1 cellular context compared by ENCODE assay signal in genomic region chr4:143335979-143336827, GRCh38.
A peak's percentile ranks its signal among the peaks of the same experiment; 100 is the strongest.
TF ChIP-seq lines count a peak whose summit lies in the region.

No MANE protein-coding gene starts in this region.

TF ChIP-seq in K562, 482 proteins besides CTCF, POLR2A, EP300 and RAD21 (continued from another document):
- TF ChIP-seq CXXC5 (CRISPR knock-in tag; IDR thresholded peaks at IDR 0.05): peak; percentile 63; the same call in 1 of the 2 replicates
- TF ChIP-seq MNT (conservative IDR thresholded peaks at IDR 0.05): peak; percentile 62 to 73
- TF ChIP-seq, protein P1, sequence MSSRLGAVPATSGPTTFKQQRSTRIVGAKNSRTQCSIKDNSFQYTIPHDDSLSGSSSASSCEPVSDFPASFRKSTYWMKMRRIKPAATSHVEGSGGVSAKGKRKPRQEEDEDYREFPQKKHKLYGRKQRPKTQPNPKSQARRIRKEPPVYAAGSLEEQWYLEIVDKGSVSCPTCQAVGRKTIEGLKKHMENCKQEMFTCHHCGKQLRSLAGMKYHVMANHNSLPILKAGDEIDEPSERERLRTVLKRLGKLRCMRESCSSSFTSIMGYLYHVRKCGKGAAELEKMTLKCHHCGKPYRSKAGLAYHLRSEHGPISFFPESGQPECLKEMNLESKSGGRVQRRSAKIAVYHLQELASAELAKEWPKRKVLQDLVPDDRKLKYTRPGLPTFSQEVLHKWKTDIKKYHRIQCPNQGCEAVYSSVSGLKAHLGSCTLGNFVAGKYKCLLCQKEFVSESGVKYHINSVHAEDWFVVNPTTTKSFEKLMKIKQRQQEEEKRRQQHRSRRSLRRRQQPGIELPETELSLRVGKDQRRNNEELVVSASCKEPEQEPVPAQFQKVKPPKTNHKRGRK (tag; IDR thresholded peaks at IDR 0.05): no peak
- no peak for TF ChIP-seq GMEB1 (CRISPR knock-in tag; IDR thresholded peaks at IDR 0.05)
- TF ChIP-seq YY1 (IDR thresholded peaks at IDR 0.05; ENCODE audit: borderline replicate concordance in 1 of 3, control insufficient read depth in 1 of 3, extremely low read depth in 1 of 3, insufficient read depth in 3 of 3, insufficient read length in 1 of 3, insufficient replicate concordance in 2 of 3, low read depth in 1 of 3, low read length in 2 of 3): peak in 2 of 3 experiments; percentile 6 to 23
- TF ChIP-seq ZNF263 (CRISPR knock-in tag; IDR thresholded peaks at IDR 0.05; ENCODE audit: borderline replicate concordance): peak; percentile 85
- no peak for TF ChIP-seq DNMT1 (IDR thresholded peaks at IDR 0.05)
- no peak for TF ChIP-seq MAFF (IDR thresholded peaks at IDR 0.05; ENCODE audit: low read length)
- no peak for TF ChIP-seq ZNF764 (CRISPR knock-in tag; IDR thresholded peaks at IDR 0.05; ENCODE audit: low read depth)
- TF ChIP-seq NONO (IDR thresholded peaks at IDR 0.05; ENCODE audit: low read depth in 2 of 2, low read length in 1 of 2): 0 out of 4 replicates have a peak, but pooled peaks of 1 of the 2 experiments have one; percentile 21
- TF ChIP-seq RBM22 (IDR thresholded peaks at IDR 0.05; ENCODE audit: low read depth, low read length, poor library complexity, severe bottlenecking): no peak
- TF ChIP-seq TAF7 (tag; IDR thresholded peaks at IDR 0.05): no peak
- TF ChIP-seq NR1H2 (CRISPR knock-in tag; IDR thresholded peaks at IDR 0.05): 0 out of 2 replicates have a peak, but pooled peaks have one; percentile 1
- no peak for TF ChIP-seq GTF2A2 (tag; IDR thresholded peaks at IDR 0.05)
- TF ChIP-seq ZNF140 (CRISPR knock-in tag; IDR thresholded peaks at IDR 0.05): no peak
- TF ChIP-seq PATZ1 (CRISPR knock-in tag; IDR thresholded peaks at IDR 0.05; ENCODE audit: borderline replicate concordance): no peak
- TF ChIP-seq ZNF717 (CRISPR knock-in tag; IDR thresholded peaks at IDR 0.05): no peak
- no peak for TF ChIP-seq NFYB (IDR thresholded peaks at IDR 0.05; ENCODE audit: extremely low read depth, insufficient read length)
- no peak for TF ChIP-seq FIP1L1 (IDR thresholded peaks at IDR 0.05; ENCODE audit: low read depth, low read length, poor library complexity, severe bottlenecking)
- peak in 1 of 2 experiments; percentile 35; a peak in 2 of 4 replicates for TF ChIP-seq SIN3A (IDR thresholded peaks at IDR 0.05; ENCODE audit: borderline replicate concordance in 2 of 2, control insufficient read depth in 1 of 2, low read depth in 2 of 2, low read length in 2 of 2)
- no peak for TF ChIP-seq ZNF766 (CRISPR knock-in tag; conservative IDR thresholded peaks at IDR 0.05)
- TF ChIP-seq ZFP1 (CRISPR knock-in tag; IDR thresholded peaks at IDR 0.05): no peak
- TF ChIP-seq, protein P2, sequence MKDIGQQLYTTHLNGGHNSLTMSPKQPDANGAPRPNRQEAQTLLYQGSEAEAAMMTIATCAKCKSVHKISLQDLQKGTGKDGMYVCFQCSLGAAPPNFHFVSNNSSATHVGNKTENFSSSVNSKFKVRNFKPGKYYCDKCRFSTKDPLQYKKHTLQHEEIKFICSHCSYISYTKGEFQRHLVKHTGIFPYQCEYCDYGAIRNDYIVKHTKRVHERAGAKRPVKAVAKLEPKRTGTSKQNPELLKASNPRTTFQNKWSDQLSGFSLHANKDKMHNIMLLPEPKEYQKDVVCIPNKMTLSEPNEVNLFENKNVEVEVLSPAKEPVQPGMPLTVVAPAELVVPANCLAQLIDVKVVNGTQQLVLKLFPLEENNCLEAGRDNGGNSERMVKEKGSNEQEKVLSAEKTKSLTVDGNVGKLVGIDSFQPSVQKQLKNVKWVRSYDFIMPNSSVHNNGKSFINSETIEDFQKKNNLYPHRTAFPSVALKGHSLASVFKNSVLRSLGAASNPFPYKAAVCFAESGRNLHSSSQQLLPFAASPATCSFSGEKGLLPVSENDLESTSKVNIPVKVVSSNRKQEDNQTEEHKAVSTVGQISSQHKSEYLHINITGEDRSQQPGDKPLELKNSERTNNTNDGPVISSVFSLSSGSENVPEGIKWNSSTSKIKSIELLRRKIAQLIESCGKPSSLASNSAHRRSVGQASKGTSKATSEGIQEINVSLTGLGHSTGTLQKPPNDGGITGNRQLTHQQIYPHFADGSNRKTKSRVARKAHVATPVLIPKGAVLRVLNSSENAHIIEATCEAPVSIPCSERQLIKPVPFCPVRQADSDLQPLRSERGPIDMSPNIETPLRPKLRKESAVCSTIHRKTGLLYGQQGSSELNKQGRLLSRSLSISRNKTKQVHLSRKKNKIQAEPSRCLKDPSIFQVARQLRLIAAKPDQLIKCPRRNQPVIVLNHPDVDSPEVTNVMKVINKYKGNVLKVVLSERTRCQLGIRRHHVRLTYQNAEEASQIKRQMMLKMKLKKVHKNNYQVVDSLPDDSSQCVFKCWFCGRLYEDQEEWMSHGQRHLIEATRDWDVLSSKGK (CRISPR knock-in tag; IDR thresholded peaks at IDR 0.05): no peak
- no peak for TF ChIP-seq IRF2 (CRISPR knock-in tag; IDR thresholded peaks at IDR 0.05)
- TF ChIP-seq ZC3H11A (IDR thresholded peaks at IDR 0.05; ENCODE audit: low read depth, low read length): no peak
- peak; percentile 2 for TF ChIP-seq TBP (optimal IDR thresholded peaks at IDR 0.05; ENCODE audit: low read depth, low read length)
- no peak for TF ChIP-seq ZNF79 (CRISPR knock-in tag; IDR thresholded peaks at IDR 0.05; ENCODE audit: low read depth)
- TF ChIP-seq POLR2B (IDR thresholded peaks at IDR 0.05; ENCODE audit: low read depth, partially characterized antibody): peak; percentile 52
- TF ChIP-seq ZBTB33 (CRISPR knock-in tag; IDR thresholded peaks at IDR 0.05): no peak
- TF ChIP-seq DPF2 (IDR thresholded peaks at IDR 0.05): 0 out of 2 replicates have a peak, but pooled peaks have one; percentile 37
- TF ChIP-seq, protein P3, sequence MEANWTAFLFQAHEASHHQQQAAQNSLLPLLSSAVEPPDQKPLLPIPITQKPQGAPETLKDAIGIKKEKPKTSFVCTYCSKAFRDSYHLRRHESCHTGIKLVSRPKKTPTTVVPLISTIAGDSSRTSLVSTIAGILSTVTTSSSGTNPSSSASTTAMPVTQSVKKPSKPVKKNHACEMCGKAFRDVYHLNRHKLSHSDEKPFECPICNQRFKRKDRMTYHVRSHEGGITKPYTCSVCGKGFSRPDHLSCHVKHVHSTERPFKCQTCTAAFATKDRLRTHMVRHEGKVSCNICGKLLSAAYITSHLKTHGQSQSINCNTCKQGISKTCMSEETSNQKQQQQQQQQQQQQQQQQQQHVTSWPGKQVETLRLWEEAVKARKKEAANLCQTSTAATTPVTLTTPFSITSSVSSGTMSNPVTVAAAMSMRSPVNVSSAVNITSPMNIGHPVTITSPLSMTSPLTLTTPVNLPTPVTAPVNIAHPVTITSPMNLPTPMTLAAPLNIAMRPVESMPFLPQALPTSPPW (CRISPR knock-in tag; IDR thresholded peaks at IDR 0.05): peak; percentile 92
- TF ChIP-seq ZNF253 (CRISPR knock-in tag; conservative IDR thresholded peaks at IDR 0.05): no peak
- no peak for TF ChIP-seq ZNF696 (CRISPR knock-in tag; conservative IDR thresholded peaks at IDR 0.05)
- no peak for TF ChIP-seq ZNF444 (CRISPR knock-in tag; IDR thresholded peaks at IDR 0.05)
- TF ChIP-seq FOSL1 (tag; conservative IDR thresholded peaks at IDR 0.05): no peak
- no peak for TF ChIP-seq ARID4B (CRISPR knock-in tag; IDR thresholded peaks at IDR 0.05)
- TF ChIP-seq ZNF212 (CRISPR knock-in tag; IDR thresholded peaks at IDR 0.05): no peak
- TF ChIP-seq HNRNPLL (IDR thresholded peaks at IDR 0.05; ENCODE audit: low read depth, low read length, poor library complexity, severe bottlenecking): peak; percentile 31
- TF ChIP-seq XRCC3 (IDR thresholded peaks at IDR 0.05): no peak
- TF ChIP-seq HDAC1 (IDR thresholded peaks at IDR 0.05): peak in 1 of 2 experiments; percentile 41; a peak in 2 of 4 replicates
- TF ChIP-seq RBFOX2 (IDR thresholded peaks at IDR 0.05; ENCODE audit: low read depth, low read length): peak; percentile 67
